ENCODE assay signal across 14 cellular contexts in genomic region chr5:172892713-172893112, GRCh38. TPM values are rescaled to one million over a fixed set of nuclear protein-coding genes. Genes with fewer than 3 reads are reported as not detected.
A peak's percentile ranks its signal among the peaks of the same experiment; 100 is the strongest.
DNase-seq lines count a peak whose midpoint lies in the region; ATAC-seq and TF ChIP-seq lines count a peak whose summit lies in the region.
"Had no signal": no experiment of that assay in that cellular context is flagged by ENCODE, and none has a peak within 500 bp of the region (broad histone marks: within the 10 kb centered on the region; RNA-seq: fewer than 3 reads in every experiment).

No MANE protein-coding gene starts in this region.

- no peak overlapping the region for H3K4me3 ChIP-seq in parathyroid adenoma (ENCODE audit: low read depth, low read length)
- H3K4me3 ChIP-seq in vagina: no peak overlapping the region

- DNase-seq in cerebellum (ENCODE audit: low spot score) (peak; percentile 70), left ventricle myocardium superior (peak; percentile 33), vagina (ENCODE audit: extremely low spot score in 2 of 2) (no peak)
- DNase-seq: activated CD4-positive, alpha-beta T cell treated with anti-CD3 and anti-CD28 coated beads, Interleukin-2, amount 50 U/mL, for 48 hours; CD8-positive, alpha-beta memory T cell; mesendoderm; NCI-H2029 treated with DMSO at 0.1 percent for 48 hours; NCI-H774; SHP77; T-helper 9 cell had no signal

- H3K4me1 ChIP-seq in parathyroid adenoma (no peaks in the 10 kb centered on the region), vagina (peaks cover 20% of the 10 kb centered on the region)

- H3K4me2 ChIP-seq in parathyroid adenoma (ENCODE audit: low read length): no peak overlapping the region

- ATAC-seq in left ventricle myocardium superior (peak; percentile 70), HG03039 (IDR thresholded peaks at IDR 0.05; ENCODE audit: unreplicated experiment) (no peak), HG02798 (IDR thresholded peaks at IDR 0.05; ENCODE audit: poor library complexity, unreplicated experiment) (no peak), GM18873 (IDR thresholded peaks at IDR 0.05; ENCODE audit: low FRiP score, unreplicated experiment) (no peak)

- TF ChIP-seq CTCF in parathyroid adenoma (IDR thresholded peaks at IDR 0.05) (no peak), vagina (IDR thresholded peaks at IDR 0.05) (no peak)

- TF ChIP-seq POLR2A in vagina (IDR thresholded peaks at IDR 0.05): no peak

- no peaks in the 10 kb centered on the region for H3K79me2 ChIP-seq in parathyroid adenoma

- H3K9me3 ChIP-seq in parathyroid adenoma (ENCODE audit: control insufficient read depth, low read length) (no peaks in the 10 kb centered on the region), vagina (no peaks in the 10 kb centered on the region)

- intact Hi-C loops in left ventricle myocardium superior (cut with micrococcal nuclease): no loop called here
- intact Hi-C loops in vagina (cut with DNase I): no loop called here

- H2AFZ ChIP-seq in parathyroid adenoma: no peak overlapping the region

- H3K27me3 ChIP-seq in parathyroid adenoma (ENCODE audit: control insufficient read depth, insufficient read depth, low read length) (no peaks in the 10 kb centered on the region), vagina (no peaks in the 10 kb centered on the region)

- H3K9ac ChIP-seq in parathyroid adenoma: no peak overlapping the region

- no peaks in the 10 kb centered on the region for H3K36me3 ChIP-seq in parathyroid adenoma (ENCODE audit: control insufficient read depth, insufficient read depth, low read length)
- peaks cover 0 to 8% of the 10 kb centered on the region in 2 donors for H3K36me3 ChIP-seq in vagina

- H3K27ac ChIP-seq in parathyroid adenoma: peak overlapping the region; percentile 65
- H3K27ac ChIP-seq in vagina: peak overlapping the region; percentile 21

RNA-seq across cellular contexts. Expression of gene ERGIC1, which starts 58.7 kb away (rescaled TPM):
- 59.2 TPM for total RNA-seq in cerebellum
- total RNA-seq in left ventricle myocardium superior: 81.4 TPM
- 97.2 TPM for total RNA-seq in vagina

Comparison
In these comparisons a context has a peak if more than half of its experiments do, and no peak if none do; other contexts are left out.
1. DNase-seq: peak in cerebellum (single experiment) and left ventricle myocardium superior (single experiment); none in vagina (0 of 2).